Comparison of ENCODE assay signal across 1 cellular context in the genomic region with DNA sequence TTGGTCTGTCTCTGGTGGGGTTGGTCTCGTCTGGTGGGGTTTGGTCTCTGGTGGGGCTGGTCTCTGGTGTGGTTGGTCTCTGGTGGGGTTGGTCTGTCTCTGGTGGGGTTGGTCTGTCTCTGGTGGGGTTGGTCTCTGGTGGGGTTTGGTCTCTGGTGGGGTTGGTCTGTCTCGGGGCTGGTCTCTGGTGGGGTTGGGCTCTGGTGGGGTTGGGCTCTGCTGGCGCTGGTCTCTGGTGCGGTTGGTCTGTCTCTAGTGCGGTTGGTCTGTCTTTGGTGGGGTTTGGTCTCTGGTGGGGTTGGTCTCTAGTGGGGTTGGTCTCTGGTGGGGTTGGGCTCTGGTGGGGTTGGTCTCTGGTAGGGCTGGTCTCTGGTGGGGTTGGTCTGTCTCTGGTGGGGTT.
TF ChIP-seq lines count a peak whose summit lies in the region.

No MANE protein-coding gene starts in this region.

TF ChIP-seq in HepG2, 621 proteins besides CTCF, POLR2A, EP300 and RAD21:
- TF ChIP-seq, protein P1, sequence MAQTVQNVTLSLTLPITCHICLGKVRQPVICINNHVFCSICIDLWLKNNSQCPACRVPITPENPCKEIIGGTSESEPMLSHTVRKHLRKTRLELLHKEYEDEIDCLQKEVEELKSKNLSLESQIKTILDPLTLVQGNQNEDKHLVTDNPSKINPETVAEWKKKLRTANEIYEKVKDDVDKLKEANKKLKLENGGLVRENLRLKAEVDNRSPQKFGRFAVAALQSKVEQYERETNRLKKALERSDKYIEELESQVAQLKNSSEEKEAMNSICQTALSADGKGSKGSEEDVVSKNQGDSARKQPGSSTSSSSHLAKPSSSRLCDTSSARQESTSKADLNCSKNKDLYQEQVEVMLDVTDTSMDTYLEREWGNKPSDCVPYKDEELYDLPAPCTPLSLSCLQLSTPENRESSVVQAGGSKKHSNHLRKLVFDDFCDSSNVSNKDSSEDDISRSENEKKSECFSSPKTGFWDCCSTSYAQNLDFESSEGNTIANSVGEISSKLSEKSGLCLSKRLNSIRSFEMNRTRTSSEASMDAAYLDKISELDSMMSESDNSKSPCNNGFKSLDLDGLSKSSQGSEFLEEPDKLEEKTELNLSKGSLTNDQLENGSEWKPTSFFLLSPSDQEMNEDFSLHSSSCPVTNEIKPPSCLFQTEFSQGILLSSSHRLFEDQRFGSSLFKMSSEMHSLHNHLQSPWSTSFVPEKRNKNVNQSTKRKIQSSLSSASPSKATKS (CRISPR knock-in tag; IDR thresholded peaks at IDR 0.05), result no peak
- TF ChIP-seq RBM39 (IDR thresholded peaks at IDR 0.05; ENCODE audit: low read depth, low read length, poor library complexity, severe bottlenecking) (peak; percentile 24), CHD4 (IDR thresholded peaks at IDR 0.05; ENCODE audit: borderline replicate concordance, low read length) (peak; percentile 84), FOXP1 (IDR thresholded peaks at IDR 0.05) (no peak), FOXP1 (CRISPR knock-in tag; IDR thresholded peaks at IDR 0.05) (no peak), TOE1 (CRISPR knock-in tag; IDR thresholded peaks at IDR 0.05) (no peak), SUZ12 (IDR thresholded peaks at IDR 0.05; ENCODE audit: low read depth, low read length) (no peak), BRCA1 (CRISPR knock-in tag; IDR thresholded peaks at IDR 0.05) (no peak), SMAD1 (CRISPR knock-in tag; IDR thresholded peaks at IDR 0.05; ENCODE audit: borderline replicate concordance, low read depth) (no peak)
- TF ChIP-seq, protein P2, sequence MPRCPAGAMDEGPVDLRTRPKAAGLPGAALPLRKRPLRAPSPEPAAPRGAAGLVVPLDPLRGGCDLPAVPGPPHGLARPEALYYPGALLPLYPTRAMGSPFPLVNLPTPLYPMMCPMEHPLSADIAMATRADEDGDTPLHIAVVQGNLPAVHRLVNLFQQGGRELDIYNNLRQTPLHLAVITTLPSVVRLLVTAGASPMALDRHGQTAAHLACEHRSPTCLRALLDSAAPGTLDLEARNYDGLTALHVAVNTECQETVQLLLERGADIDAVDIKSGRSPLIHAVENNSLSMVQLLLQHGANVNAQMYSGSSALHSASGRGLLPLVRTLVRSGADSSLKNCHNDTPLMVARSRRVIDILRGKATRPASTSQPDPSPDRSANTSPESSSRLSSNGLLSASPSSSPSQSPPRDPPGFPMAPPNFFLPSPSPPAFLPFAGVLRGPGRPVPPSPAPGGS (CRISPR knock-in tag; IDR thresholded peaks at IDR 0.05), result no peak
- TF ChIP-seq, protein P3, sequence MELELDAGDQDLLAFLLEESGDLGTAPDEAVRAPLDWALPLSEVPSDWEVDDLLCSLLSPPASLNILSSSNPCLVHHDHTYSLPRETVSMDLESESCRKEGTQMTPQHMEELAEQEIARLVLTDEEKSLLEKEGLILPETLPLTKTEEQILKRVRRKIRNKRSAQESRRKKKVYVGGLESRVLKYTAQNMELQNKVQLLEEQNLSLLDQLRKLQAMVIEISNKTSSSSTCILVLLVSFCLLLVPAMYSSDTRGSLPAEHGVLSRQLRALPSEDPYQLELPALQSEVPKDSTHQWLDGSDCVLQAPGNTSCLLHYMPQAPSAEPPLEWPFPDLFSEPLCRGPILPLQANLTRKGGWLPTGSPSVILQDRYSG (CRISPR knock-in tag; IDR thresholded peaks at IDR 0.05), result no peak
TF ChIP-seq in HepG2: peak in this region for 2.
